In genomic region chr5:163915481-163915961, GRCh38 we compare ENCODE assay signal across 8 cellular contexts.
A peak's percentile ranks its signal among the peaks of the same experiment; 100 is the strongest.
DNase-seq lines count a peak whose midpoint lies in the region; ATAC-seq and TF ChIP-seq lines count a peak whose summit lies in the region.

No MANE protein-coding gene starts in this region.

- peak overlapping the region; percentile 19 for H3K4me3 ChIP-seq in GM12875 (ENCODE audit: low read depth, low read length)
- no peak overlapping the region for H3K4me3 ChIP-seq in naive thymus-derived CD4-positive, alpha-beta T cell (ENCODE audit: low read length)

- H3K9me3 ChIP-seq in naive thymus-derived CD4-positive, alpha-beta T cell (ENCODE audit: control insufficient read depth in 2 of 3, low read length in 3 of 3), result no peaks in the 10 kb centered on the region

- no peaks in the 10 kb centered on the region for H3K4me1 ChIP-seq in naive thymus-derived CD4-positive, alpha-beta T cell (ENCODE audit: control insufficient read depth in 2 of 2, insufficient read depth in 2 of 2, low read length in 2 of 2)

- no peaks in the 10 kb centered on the region for H3K36me3 ChIP-seq in naive thymus-derived CD4-positive, alpha-beta T cell (ENCODE audit: control insufficient read depth in 2 of 3, insufficient read depth in 3 of 3, low read length in 3 of 3)

- H3K27ac Mint-ChIP-seq in activated B cell treated with CpG ODN at 0.5 μM for 24 hours, result peak overlapping the region; percentile 99
- no peak overlapping the region for H3K27ac Mint-ChIP-seq in naive thymus-derived CD4-positive, alpha-beta T cell

- CTCF ChIA-PET in activated B cell treated with CpG ODN at 0.5 μM for 24 hours (lab: Charles Lee), result interaction anchor here (0.6 to 1.5 kb wide), 3 partner anchors 97 to 219 kb away, joined by 3 to 5 read pairs (median 5); no protein-coding TSS in a partner anchor
- CTCF ChIA-PET in naive thymus-derived CD4-positive, alpha-beta T cell (lab: Charles Lee), result no interaction called here

- H3K4me1 Mint-ChIP-seq in activated B cell treated with CpG ODN at 0.5 μM for 24 hours, result peaks cover 74% of the 10 kb centered on the region
- H3K4me1 Mint-ChIP-seq in naive thymus-derived CD4-positive, alpha-beta T cell, result peaks cover 0 to 13% (median 4%) of the 10 kb centered on the region in 7 donors

- no peaks in the 10 kb centered on the region for H3K27me3 ChIP-seq in naive thymus-derived CD4-positive, alpha-beta T cell (ENCODE audit: control insufficient read depth in 2 of 2, insufficient read depth in 2 of 2, low read length in 2 of 2)

- intact Hi-C loops in activated B cell treated with CpG ODN at 0.5 μM for 24 hours (cut with micrococcal nuclease), result loop anchor here (1.0 to 10.0 kb wide), 11 partner anchors 8 to 589 kb away; partner anchors contain the start of genes CCNG1, HMMR, MAT2B and NUDCD2
- intact Hi-C loops in naive thymus-derived CD4-positive, alpha-beta T cell (cut with micrococcal nuclease), result no loop called here

- H3K9me3 Mint-ChIP-seq in activated B cell treated with CpG ODN at 0.5 μM for 24 hours, result peaks cover 22% of the 10 kb centered on the region
- peaks cover 0 to 16% (median 8%) of the 10 kb centered on the region in 11 donors for H3K9me3 Mint-ChIP-seq in naive thymus-derived CD4-positive, alpha-beta T cell

- H3K4me3 Mint-ChIP-seq in activated B cell treated with CpG ODN at 0.5 μM for 24 hours, result peak overlapping the region; percentile 85
- no peak overlapping the region for H3K4me3 Mint-ChIP-seq in naive thymus-derived CD4-positive, alpha-beta T cell

- ATAC-seq in GM21529 (IDR thresholded peaks at IDR 0.05; ENCODE audit: unreplicated experiment) (peak; percentile 75), activated B cell treated with CpG ODN at 0.5 μM for 24 hours (ENCODE audit: low read depth) (peak; percentile 59)
- ATAC-seq in naive thymus-derived CD4-positive, alpha-beta T cell, result peak; percentile 72

- no peaks in the 10 kb centered on the region for H3K27me3 Mint-ChIP-seq in activated B cell treated with CpG ODN at 0.5 μM for 24 hours
- peaks cover 0 to 4% (median 0%) of the 10 kb centered on the region in 5 donors for H3K27me3 Mint-ChIP-seq in naive thymus-derived CD4-positive, alpha-beta T cell

- POLR2A ChIA-PET in activated B cell treated with CpG ODN at 0.5 μM for 24 hours (lab: Charles Lee), result interaction anchor here (0.7 to 3.0 kb wide), 10 partner anchors 10 to 478 kb away, joined by 3 to 21 read pairs (median 4); partner anchors contain the start of genes HMMR, MAT2B and NUDCD2
- POLR2A ChIA-PET in naive thymus-derived CD4-positive, alpha-beta T cell (lab: Charles Lee), result no interaction called here

- no peak overlapping the region for H3K27ac ChIP-seq in naive thymus-derived CD4-positive, alpha-beta T cell (ENCODE audit: low read depth, low read length)

- H3K36me3 Mint-ChIP-seq in activated B cell treated with CpG ODN at 0.5 μM for 24 hours (ENCODE audit: low read depth), result peaks cover 27% of the 10 kb centered on the region
- H3K36me3 Mint-ChIP-seq in naive thymus-derived CD4-positive, alpha-beta T cell, result peaks cover 0 to 8% (median 0%) of the 10 kb centered on the region in 5 donors

- DNase-seq in HT1080 (ENCODE audit: low read depth) (peak; percentile 39), activated B cell treated with CpG ODN at 0.5 μM for 24 hours (peak; percentile 50), hippocampal formation (lab: John Stamatoyannopoulos, UW) (no peak), GOT3 (lab: John Stamatoyannopoulos, UW) (no peak)
- DNase-seq in naive thymus-derived CD4-positive, alpha-beta T cell, result no peak
- no peak for DNase-seq in stimulated activated CD4-positive, alpha-beta T cell treated with anti-CD3 and anti-CD28 coated beads, Interleukin-2, amount 100 ng/mL, for 24 hours

- TF ChIP-seq CTCF in GM12875 (IDR thresholded peaks at IDR 0.05; ENCODE audit: borderline replicate concordance, insufficient read depth, low read depth, low read length) (no peak), activated B cell treated with CpG ODN at 0.5 μM for 24 hours (IDR thresholded peaks at IDR 0.05) (no peak)

Comparison
In these comparisons a context has a peak if more than half of its experiments do, and no peak if none do; other contexts are left out.
1. DNase-seq: peak in HT1080 (single experiment) and activated B cell treated with CpG ODN at 0.5 μM for 24 hours (single experiment); none in naive thymus-derived CD4-positive, alpha-beta T cell (0 of 9), stimulated activated CD4-positive, alpha-beta T cell treated with anti-CD3 and anti-CD28 coated beads, Interleukin-2, amount 100 ng/mL, for 24 hours (0 of 2), hippocampal formation (0 of 2) and GOT3 (single experiment).
2. Peak in every context shown above with its lines, with median percentiles within 50 percentile points of each other: ATAC-seq.